8 cellular contexts compared by ENCODE assay signal in genomic region chr10:81792729-81793128, GRCh38.
"Had no signal": no experiment of that assay in that cellular context is flagged by ENCODE, and none has a peak within 500 bp of the region (broad histone marks: within the 10 kb centered on the region; RNA-seq: fewer than 3 reads in every experiment).

No MANE protein-coding gene starts in this region.

- H3K4me3 ChIP-seq: GM23248, K562 had no signal

- DNase-seq: GM23248, GOT3, H9, HCEC 1CT, KG1 had no signal

- H2AFZ ChIP-seq: GM23248 had no signal

- ATAC-seq: K562 had no signal

- H3K9ac ChIP-seq: GM23248 had no signal

- FAIRE-seq: H54, HTR-8/SVneo, K562 had no signal

- H3K27ac ChIP-seq: GM23248 had no signal
